In the genomic region with DNA sequence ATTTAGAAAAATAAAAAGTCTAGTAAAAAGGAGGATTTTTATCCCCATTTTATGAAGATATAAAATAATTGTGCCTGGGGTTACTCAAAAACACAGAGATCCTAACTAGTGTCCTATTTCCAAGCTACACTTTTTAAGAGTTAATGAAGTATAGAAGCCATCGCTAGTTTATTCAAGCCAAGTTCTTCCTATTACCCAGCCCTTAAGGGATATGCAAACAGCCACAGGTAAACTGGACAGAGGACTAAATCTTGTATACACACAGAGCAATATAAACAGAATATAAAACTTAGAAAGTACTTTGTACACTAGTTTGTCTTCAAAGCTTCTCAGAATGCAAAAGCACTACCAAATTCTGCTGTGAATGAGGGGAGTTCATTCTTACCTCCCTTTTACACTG, we compare ENCODE assay signal across 22 cellular contexts.
DNase-seq lines count a peak whose midpoint lies in the region; ATAC-seq and TF ChIP-seq lines count a peak whose summit lies in the region.
"Had no signal": no experiment of that assay in that cellular context is flagged by ENCODE, and none has a peak within 500 bp of the region (broad histone marks: within the 10 kb centered on the region; RNA-seq: fewer than 3 reads in every experiment).

No MANE protein-coding gene starts in this region.

- ATAC-seq in GM18868 (IDR thresholded peaks at IDR 0.05; ENCODE audit: unreplicated experiment), result no peak
- no peak for ATAC-seq in HG02759 (IDR thresholded peaks at IDR 0.05; ENCODE audit: unreplicated experiment)
- ATAC-seq: activated CD4-positive, CD25-positive, alpha-beta regulatory T cell treated with anti-CD3 and anti-CD28 coated beads, Interleukin-2, amount 50 U/mL, for 24 hours; activated CD8-positive, alpha-beta T cell treated with anti-CD3 and anti-CD28 coated beads for 36 hours; naive thymus-derived CD8-positive, alpha-beta T cell; stimulated activated memory B cell treated with anti-CD40 and anti-IgM and Interleukin-4, amounts not matched to agents 10 μg/mL and 1 μg/mL and 100 μg/mL, for 72 hours had no signal

- H3K36me3 Mint-ChIP-seq in mesothelial cell of epicardium, result peaks cover 2% of the 10 kb centered on the region

- TF ChIP-seq CTCF in LNCaP clone FGC (IDR thresholded peaks at IDR 0.05; ENCODE audit: control insufficient read depth, extremely low read depth, insufficient read depth) (no peak), mesothelial cell of epicardium (IDR thresholded peaks at IDR 0.05; ENCODE audit: unreplicated experiment) (no peak)

- peaks cover 3% of the 10 kb centered on the region for H3K9me3 Mint-ChIP-seq in mesothelial cell of epicardium

- H3K4me3 ChIP-seq in LNCaP clone FGC (ENCODE audit: low read depth, low read length), result no peak overlapping the region
- no peak overlapping the region for H3K4me3 ChIP-seq in SJCRH30
- H3K4me3 ChIP-seq: BLaER1, skin epidermis, testis had no signal

- peak overlapping the region; percentile 80 for H3K27ac Mint-ChIP-seq in mesothelial cell of epicardium
- H3K27ac Mint-ChIP-seq: activated CD8-positive, alpha-beta T cell treated with anti-CD3 and anti-CD28 coated beads for 36 hours; naive thymus-derived CD8-positive, alpha-beta T cell had no signal

- H3K36me3 ChIP-seq in SJCRH30, result no peaks in the 10 kb centered on the region

- no peaks in the 10 kb centered on the region for H3K27me3 ChIP-seq in SJCRH30
- H3K27me3 ChIP-seq: BLaER1, testis had no signal

- peaks cover 24% of the 10 kb centered on the region for H3K4me1 ChIP-seq in SJCRH30

- H3K4me1 Mint-ChIP-seq in mesothelial cell of epicardium, result peaks cover 57% of the 10 kb centered on the region

- no peaks in the 10 kb centered on the region for H3K27me3 Mint-ChIP-seq in mesothelial cell of epicardium (ENCODE audit: low read depth)
- H3K27me3 Mint-ChIP-seq: stimulated activated memory B cell treated with anti-CD40 and anti-IgM and Interleukin-4, amounts not matched to agents 10 μg/mL and 1 μg/mL and 100 μg/mL, for 72 hours had no signal

- DNase-seq in NCI-H510A treated with DMSO at 0.1 percent for 48 hours (lab: John Stamatoyannopoulos, UW), result peak; percentile 92
- no peak for DNase-seq in NCI-H510A (lab: John Stamatoyannopoulos, UW)
- peak; percentile 62 for DNase-seq in LNCaP clone FGC (ENCODE audit: low read depth)
- DNase-seq in mesothelial cell of epicardium (ENCODE audit: low spot score in 2 of 2, unreplicated experiment in 2 of 2), result no peak
- peak; percentile 12 for DNase-seq in superior temporal gyrus (ENCODE audit: extremely low spot score)
- DNase-seq in SJCRH30, result no peak
- DNase-seq: activated CD8-positive, alpha-beta T cell treated with anti-CD3 and anti-CD28 coated beads for 36 hours; activated naive CD4-positive, alpha-beta T cell; activated T-cell treated with anti-CD3 and anti-CD28 coated beads, Interleukin-2, amount 50 U/mL, for 1 hour; Calu3; cortex of kidney; naive thymus-derived CD8-positive, alpha-beta T cell; stimulated activated CD4-positive, alpha-beta T cell treated with anti-CD3 and anti-CD28 coated beads, Interleukin-2, amount 100 ng/mL, for 24 hours; T-helper 9 cell; testis had no signal

- H3K27ac ChIP-seq in SJCRH30, result no peak overlapping the region
- H3K27ac ChIP-seq: BLaER1, RWPE1, skin epidermis, testis had no signal

- no peaks in the 10 kb centered on the region for H3K9me3 ChIP-seq in SJCRH30 (replicated peaks)
- H3K9me3 ChIP-seq: BLaER1, testis had no signal

- H3K4me3 Mint-ChIP-seq in mesothelial cell of epicardium, result no peak overlapping the region
- H3K4me3 Mint-ChIP-seq: activated CD8-positive, alpha-beta T cell treated with anti-CD3 and anti-CD28 coated beads for 36 hours; naive thymus-derived CD8-positive, alpha-beta T cell; stimulated activated memory B cell treated with anti-CD40 and anti-IgM and Interleukin-4, amounts not matched to agents 10 μg/mL and 1 μg/mL and 100 μg/mL, for 72 hours had no signal

Comparison
In these comparisons a context has a peak if more than half of its experiments do, and no peak if none do; other contexts are left out.
1. DNase-seq: peak in NCI-H510A treated with DMSO at 0.1 percent for 48 hours (single experiment), LNCaP clone FGC (single experiment) and superior temporal gyrus (single experiment); none in NCI-H510A (single experiment), mesothelial cell of epicardium (0 of 2) and SJCRH30 (0 of 2).